ENCODE assay signal across 11 cellular contexts in genomic region chr6:137227872-137228302, GRCh38. TPM values are rescaled to one million over a fixed set of nuclear protein-coding genes. Genes with fewer than 3 reads are reported as not detected.
DNase-seq lines count a peak whose midpoint lies in the region; ATAC-seq and FAIRE-seq lines count a peak whose summit lies in the region.
"Had no signal": no experiment of that assay in that cellular context is flagged by ENCODE, and none has a peak within 500 bp of the region (broad histone marks: within the 10 kb centered on the region; RNA-seq: fewer than 3 reads in every experiment).

No MANE protein-coding gene starts in this region.

- H3K27me3 ChIP-seq in subcutaneous abdominal adipose tissue (ENCODE audit: control insufficient read depth in 5 of 5, insufficient read depth in 4 of 5, low read length in 5 of 5), result no peaks in the 10 kb centered on the region
- H3K27me3 ChIP-seq: cardiac muscle cell had no signal

- no peaks in the 10 kb centered on the region for H3K36me3 Mint-ChIP-seq in activated naive CD8-positive, alpha-beta T cell treated with anti-CD3 and anti-CD28 coated beads for 36 hours

- FAIRE-seq in GM19239 (lab: Jason Lieb, UNC), result peak; percentile 85

- H3K4me1 ChIP-seq in subcutaneous abdominal adipose tissue (ENCODE audit: control insufficient read depth in 5 of 5, insufficient read depth in 5 of 5, low read length in 5 of 5), result peaks cover 9 to 54% (median 34%) of the 10 kb centered on the region in 5 donors

- H3K4me3 Mint-ChIP-seq in activated naive CD8-positive, alpha-beta T cell treated with anti-CD3 and anti-CD28 coated beads for 36 hours, result no peak overlapping the region

- peak overlapping the region; percentile 68 for H3K27ac ChIP-seq in subcutaneous abdominal adipose tissue (ENCODE audit: low read depth, low read length)
- H3K27ac ChIP-seq: cardiac muscle cell had no signal

- H3K27me3 Mint-ChIP-seq in activated naive CD8-positive, alpha-beta T cell treated with anti-CD3 and anti-CD28 coated beads for 36 hours, result peaks cover 10% of the 10 kb centered on the region

- no peaks in the 10 kb centered on the region for H3K36me3 ChIP-seq in subcutaneous abdominal adipose tissue (ENCODE audit: control insufficient read depth in 5 of 5, insufficient read depth in 5 of 5, low read length in 5 of 5)
- H3K36me3 ChIP-seq: cardiac muscle cell had no signal

- peak overlapping the region in 2 of 5 donors; percentile 19 to 43 for H3K9ac ChIP-seq in subcutaneous abdominal adipose tissue (ENCODE audit: low read length in 5 of 5)

- H3K9me3 ChIP-seq in subcutaneous abdominal adipose tissue (ENCODE audit: control insufficient read depth in 5 of 5, low read length in 5 of 5), result no peaks in the 10 kb centered on the region

- H3K4me3 ChIP-seq in subcutaneous abdominal adipose tissue (ENCODE audit: low read depth in 1 of 5, low read length in 5 of 5), result no peak overlapping the region
- H3K4me3 ChIP-seq: cardiac muscle cell had no signal

- peak; percentile 63 for ATAC-seq in HG02759 (IDR thresholded peaks at IDR 0.05; ENCODE audit: unreplicated experiment)
- ATAC-seq: SK-N-SH treated with all-trans-retinoic acid at 6 μM for 48 hours had no signal

- no peaks in the 10 kb centered on the region for H3K9me3 Mint-ChIP-seq in activated naive CD8-positive, alpha-beta T cell treated with anti-CD3 and anti-CD28 coated beads for 36 hours

- no peak overlapping the region for H3K27ac Mint-ChIP-seq in activated naive CD8-positive, alpha-beta T cell treated with anti-CD3 and anti-CD28 coated beads for 36 hours

- peaks cover 56% of the 10 kb centered on the region for H3K4me1 Mint-ChIP-seq in activated naive CD8-positive, alpha-beta T cell treated with anti-CD3 and anti-CD28 coated beads for 36 hours

- DNase-seq in GM19239 (ENCODE audit: insufficient read length, low spot score) (no peak), OCI-M2 (lab: John Stamatoyannopoulos, UW; ENCODE audit: unreplicated experiment) (no peak)
- peak; percentile 11 for DNase-seq in activated naive CD8-positive, alpha-beta T cell treated with anti-CD3 and anti-CD28 coated beads for 36 hours
- no peak for DNase-seq in stimulated activated naive CD4-positive, alpha-beta T cell treated with Interleukin-2 at 50 U/mL for 16 hours (lab: John Stamatoyannopoulos, UW)
- DNase-seq in stimulated activated CD4-positive, alpha-beta T cell treated with anti-CD3 and anti-CD28 coated beads, Interleukin-2, amount 100 ng/mL, for 48 hours, result no peak
- DNase-seq: activated CD8-positive, alpha-beta memory T cell treated with anti-CD3 and anti-CD28 coated beads, Interleukin-2, amount 50 U/mL, for 4 hours; midbrain had no signal

RNA-seq across cellular contexts. Expression of gene IFNGR1, which starts 8.7 kb away (rescaled TPM):
- total RNA-seq in activated naive CD8-positive, alpha-beta T cell treated with anti-CD3 and anti-CD28 coated beads for 36 hours, result 10 to 100 TPM; 20.5 to 22.1 TPM

RNA-seq across cellular contexts. Expression of gene IL22RA2, which starts 54.4 kb away (rescaled TPM):
- total RNA-seq in activated naive CD8-positive, alpha-beta T cell treated with anti-CD3 and anti-CD28 coated beads for 36 hours, result not detected
- total RNA-seq: cardiac muscle cell had no signal
